Comparison of ENCODE assay signal across 1 cellular context in genomic region chr6:35025241-35026188, GRCh38.
TF ChIP-seq lines count a peak whose summit lies in the region.

No MANE protein-coding gene starts in this region.

TF ChIP-seq in endothelial cell of umbilical vein, 7 proteins besides CTCF, POLR2A, EP300 and RAD21 (continued from another document):
- TF ChIP-seq, protein P1, sequence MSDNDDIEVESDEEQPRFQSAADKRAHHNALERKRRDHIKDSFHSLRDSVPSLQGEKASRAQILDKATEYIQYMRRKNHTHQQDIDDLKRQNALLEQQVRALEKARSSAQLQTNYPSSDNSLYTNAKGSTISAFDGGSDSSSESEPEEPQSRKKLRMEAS (IDR thresholded peaks at IDR 0.05; ENCODE audit: insufficient read depth, insufficient read length), result no peak
- no peak for TF ChIP-seq POLR2AphosphoS5 (IDR thresholded peaks at IDR 0.05; ENCODE audit: insufficient read depth, low read depth, low read length)
- TF ChIP-seq MYC (IDR thresholded peaks at IDR 0.05; ENCODE audit: low read depth, low read length), result no peak
- no peak for TF ChIP-seq JUN (IDR thresholded peaks at IDR 0.05; ENCODE audit: borderline replicate concordance, insufficient read depth, insufficient read length, low read depth)
- no peak for TF ChIP-seq FOS (IDR thresholded peaks at IDR 0.05; ENCODE audit: borderline replicate concordance, insufficient read depth, low read length)
- no peak for TF ChIP-seq GATA2 (IDR thresholded peaks at IDR 0.05; ENCODE audit: insufficient read depth, insufficient read length, low read depth, low read length)
